11 cellular contexts compared by ENCODE assay signal in genomic region chr10:94500063-94500462, GRCh38. TPM values are rescaled to one million over a fixed set of nuclear protein-coding genes. Genes with fewer than 3 reads are reported as not detected.
DNase-seq lines count a peak whose midpoint lies in the region; ATAC-seq, FAIRE-seq and TF ChIP-seq lines count a peak whose summit lies in the region.
"Had no signal": no experiment of that assay in that cellular context is flagged by ENCODE, and none has a peak within 500 bp of the region (broad histone marks: within the 10 kb centered on the region; RNA-seq: fewer than 3 reads in every experiment).

No MANE protein-coding gene starts in this region.

- CTCF ChIA-PET in AG04450 (lab: Charles Lee): no interaction called here

- no peak overlapping the region for H2AFZ ChIP-seq in hepatocyte

- H3K9me3 Mint-ChIP-seq in activated naive CD4-positive, alpha-beta T cell treated with anti-CD3 and anti-CD28 coated beads, Interleukin-2, amount 50 U/mL, for 72 hours: no peaks in the 10 kb centered on the region
- H3K9me3 Mint-ChIP-seq: naive B cell had no signal

- DNase-seq in AG04450 (ENCODE audit: low read depth, low spot score) (no peak), H4 (ENCODE audit: low spot score) (peak; percentile 10), hepatocyte (ENCODE audit: low spot score) (peak; percentile 4), GM19238 (ENCODE audit: insufficient read length, low spot score) (no peak)
- no peak for DNase-seq in activated naive CD4-positive, alpha-beta T cell treated with anti-CD3 and anti-CD28 coated beads, Interleukin-2, amount 50 U/mL, for 72 hours (ENCODE audit: low spot score in 2 of 2)
- DNase-seq: naive B cell, SIG-M5, upper lobe of left lung had no signal

- H3K4me2 ChIP-seq in hepatocyte: no peak overlapping the region

- H3K27me3 ChIP-seq in AG04450 (ENCODE audit: control insufficient read depth, insufficient read depth, low read length): no peaks in the 10 kb centered on the region
- no peaks in the 10 kb centered on the region for H3K27me3 ChIP-seq in hepatocyte
- H3K27me3 ChIP-seq: upper lobe of left lung had no signal

- no peaks in the 10 kb centered on the region for H4K20me1 ChIP-seq in hepatocyte (ENCODE audit: insufficient read depth, poor library complexity, severe bottlenecking)

- no peaks in the 10 kb centered on the region for H3K9me3 ChIP-seq in AG04450 (ENCODE audit: control insufficient read depth, insufficient read depth, low read length)
- no peaks in the 10 kb centered on the region for H3K9me3 ChIP-seq in hepatocyte (ENCODE audit: low read depth)
- H3K9me3 ChIP-seq: upper lobe of left lung had no signal

- peak; percentile 68 for FAIRE-seq in TTC549 (lab: Jason Lieb, UNC)

- ATAC-seq in activated naive CD4-positive, alpha-beta T cell treated with anti-CD3 and anti-CD28 coated beads, Interleukin-2, amount 50 U/mL, for 72 hours: no peak
- no peak for ATAC-seq in HG03280 (IDR thresholded peaks at IDR 0.05; ENCODE audit: unreplicated experiment)
- no peak for ATAC-seq in GM18498 (IDR thresholded peaks at IDR 0.05; ENCODE audit: unreplicated experiment)

- POLR2A ChIA-PET in AG04450 (lab: Yijun Ruan, JAX): no interaction called here

- 71% methylated on average over 5 of the region's 5 CpGs for WGBS in hepatocyte (ENCODE audit: low lambda C conversion rate, missing lambda C conversion rate)

- H3K9me2 ChIP-seq in hepatocyte (replicated peaks; ENCODE audit: insufficient read depth): no peaks in the 10 kb centered on the region

- H3K27ac Mint-ChIP-seq in activated naive CD4-positive, alpha-beta T cell treated with anti-CD3 and anti-CD28 coated beads, Interleukin-2, amount 50 U/mL, for 72 hours: no peak overlapping the region
- H3K27ac Mint-ChIP-seq: naive B cell had no signal

- H3K79me2 ChIP-seq in hepatocyte: no peaks in the 10 kb centered on the region

- H3K4me3 ChIP-seq in AG04450 (ENCODE audit: low read depth, low read length) (no peak overlapping the region), hepatocyte (no peak overlapping the region)
- H3K4me3 ChIP-seq: upper lobe of left lung had no signal

- H3K27ac ChIP-seq in AG04450 (ENCODE audit: low read depth, low read length) (no peak overlapping the region), hepatocyte (no peak overlapping the region)
- H3K27ac ChIP-seq: upper lobe of left lung had no signal

- TF ChIP-seq CTCF in AG04450 (IDR thresholded peaks at IDR 0.05; ENCODE audit: low read depth, low read length) (peak; percentile 59), hepatocyte (IDR thresholded peaks at IDR 0.05; ENCODE audit: poor library complexity) (peak; percentile 18)

- no peaks in the 10 kb centered on the region for H3K36me3 Mint-ChIP-seq in activated naive CD4-positive, alpha-beta T cell treated with anti-CD3 and anti-CD28 coated beads, Interleukin-2, amount 50 U/mL, for 72 hours
- H3K36me3 Mint-ChIP-seq: naive B cell had no signal

- no peaks in the 10 kb centered on the region for H3K36me3 ChIP-seq in hepatocyte (replicated peaks; ENCODE audit: insufficient read depth, low read depth)

- no peaks in the 10 kb centered on the region for H3K4me1 ChIP-seq in hepatocyte (ENCODE audit: insufficient read depth)
- H3K4me1 ChIP-seq: upper lobe of left lung had no signal

RNA-seq across cellular contexts. Expression of gene HELLS, which starts 45.5 kb away (rescaled TPM):
- polyA plus RNA-seq in AG04450 (2011; rRNA removed) (6.7 and 10.0 TPM in 2 replicates), hepatocyte (15.8 and 22.2 TPM in 2 replicates)
- 9.1 and 18.4 TPM in 2 replicates for polyA minus RNA-seq in AG04450 (2011; rRNA and poly(A)+ RNA removed)
- total RNA-seq in H4 (2014; rRNA removed; shearing (Covaris generic)): 32.2 and 94.1 TPM in 2 replicates
- 27.0 and 39.4 TPM in 2 replicates for total RNA-seq in hepatocyte
- 100 to 1,000 TPM; 144 to 161 TPM for total RNA-seq in activated naive CD4-positive, alpha-beta T cell treated with anti-CD3 and anti-CD28 coated beads, Interleukin-2, amount 50 U/mL, for 72 hours

Comparison
In these comparisons a context has a peak if more than half of its experiments do, and no peak if none do; other contexts are left out.
1. DNase-seq: peak in H4 (single experiment) and hepatocyte (single experiment); none in AG04450 (single experiment), GM19238 (single experiment) and activated naive CD4-positive, alpha-beta T cell treated with anti-CD3 and anti-CD28 coated beads, Interleukin-2, amount 50 U/mL, for 72 hours (0 of 2).